In the genomic region with DNA sequence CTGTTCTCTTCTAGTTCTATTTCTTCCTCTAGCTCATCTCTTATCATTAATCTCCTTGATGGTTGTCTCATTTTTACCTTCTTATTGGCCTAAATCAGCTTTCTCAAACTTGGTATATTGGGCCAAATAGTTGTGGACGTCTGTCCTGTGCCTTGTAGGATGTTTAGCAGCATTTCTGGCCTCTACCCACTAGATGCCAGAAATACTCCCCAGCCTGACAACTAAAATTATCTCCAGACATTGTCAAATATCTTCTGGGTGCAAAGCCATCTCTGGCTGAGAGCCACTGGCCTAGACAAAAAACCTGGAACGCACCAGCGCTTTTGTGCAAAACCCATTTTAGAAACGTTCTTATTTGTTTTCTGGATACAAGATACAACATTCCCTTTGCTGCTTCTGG, we compare ENCODE assay signal across 2 cellular contexts.
TF ChIP-seq lines count a peak whose summit lies in the region.

No MANE protein-coding gene starts in this region.

TF ChIP-seq in SK-N-SH, 30 proteins besides CTCF, POLR2A, EP300 and RAD21:
- TF ChIP-seq EZH2phosphoT487 (IDR thresholded peaks at IDR 0.05; ENCODE audit: borderline replicate concordance, low read depth) (no peak), JUND (IDR thresholded peaks at IDR 0.05) (no peak), FOSL2 (IDR thresholded peaks at IDR 0.05; ENCODE audit: borderline replicate concordance, low read depth) (no peak), POLR2AphosphoS5 (IDR thresholded peaks at IDR 0.05; ENCODE audit: low read depth, low read length) (no peak), TCF12 (IDR thresholded peaks at IDR 0.05) (no peak), FOXM1 (IDR thresholded peaks at IDR 0.05; ENCODE audit: low read depth) (no peak), FOXJ3 (CRISPR knock-in tag; IDR thresholded peaks at IDR 0.05) (no peak), TEAD4 (IDR thresholded peaks at IDR 0.05; ENCODE audit: borderline replicate concordance, insufficient read depth) (no peak), RXRA (IDR thresholded peaks at IDR 0.05; ENCODE audit: borderline replicate concordance, low read depth) (no peak), SIN3A (IDR thresholded peaks at IDR 0.05; ENCODE audit: borderline replicate concordance, low read depth, low read length) (no peak), NRF1 (IDR thresholded peaks at IDR 0.05; ENCODE audit: low read depth, low read length) (no peak)
- TF ChIP-seq, protein P1, sequence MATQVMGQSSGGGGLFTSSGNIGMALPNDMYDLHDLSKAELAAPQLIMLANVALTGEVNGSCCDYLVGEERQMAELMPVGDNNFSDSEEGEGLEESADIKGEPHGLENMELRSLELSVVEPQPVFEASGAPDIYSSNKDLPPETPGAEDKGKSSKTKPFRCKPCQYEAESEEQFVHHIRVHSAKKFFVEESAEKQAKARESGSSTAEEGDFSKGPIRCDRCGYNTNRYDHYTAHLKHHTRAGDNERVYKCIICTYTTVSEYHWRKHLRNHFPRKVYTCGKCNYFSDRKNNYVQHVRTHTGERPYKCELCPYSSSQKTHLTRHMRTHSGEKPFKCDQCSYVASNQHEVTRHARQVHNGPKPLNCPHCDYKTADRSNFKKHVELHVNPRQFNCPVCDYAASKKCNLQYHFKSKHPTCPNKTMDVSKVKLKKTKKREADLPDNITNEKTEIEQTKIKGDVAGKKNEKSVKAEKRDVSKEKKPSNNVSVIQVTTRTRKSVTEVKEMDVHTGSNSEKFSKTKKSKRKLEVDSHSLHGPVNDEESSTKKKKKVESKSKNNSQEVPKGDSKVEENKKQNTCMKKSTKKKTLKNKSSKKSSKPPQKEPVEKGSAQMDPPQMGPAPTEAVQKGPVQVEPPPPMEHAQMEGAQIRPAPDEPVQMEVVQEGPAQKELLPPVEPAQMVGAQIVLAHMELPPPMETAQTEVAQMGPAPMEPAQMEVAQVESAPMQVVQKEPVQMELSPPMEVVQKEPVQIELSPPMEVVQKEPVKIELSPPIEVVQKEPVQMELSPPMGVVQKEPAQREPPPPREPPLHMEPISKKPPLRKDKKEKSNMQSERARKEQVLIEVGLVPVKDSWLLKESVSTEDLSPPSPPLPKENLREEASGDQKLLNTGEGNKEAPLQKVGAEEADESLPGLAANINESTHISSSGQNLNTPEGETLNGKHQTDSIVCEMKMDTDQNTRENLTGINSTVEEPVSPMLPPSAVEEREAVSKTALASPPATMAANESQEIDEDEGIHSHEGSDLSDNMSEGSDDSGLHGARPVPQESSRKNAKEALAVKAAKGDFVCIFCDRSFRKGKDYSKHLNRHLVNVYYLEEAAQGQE (IDR thresholded peaks at IDR 0.05; ENCODE audit: low read depth, low read length): no peak
- TF ChIP-seq, protein P2, sequence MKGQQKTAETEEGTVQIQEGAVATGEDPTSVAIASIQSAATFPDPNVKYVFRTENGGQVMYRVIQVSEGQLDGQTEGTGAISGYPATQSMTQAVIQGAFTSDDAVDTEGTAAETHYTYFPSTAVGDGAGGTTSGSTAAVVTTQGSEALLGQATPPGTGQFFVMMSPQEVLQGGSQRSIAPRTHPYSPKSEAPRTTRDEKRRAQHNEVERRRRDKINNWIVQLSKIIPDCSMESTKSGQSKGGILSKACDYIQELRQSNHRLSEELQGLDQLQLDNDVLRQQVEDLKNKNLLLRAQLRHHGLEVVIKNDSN (IDR thresholded peaks at IDR 0.05; ENCODE audit: borderline replicate concordance, low read depth): no peak
- TF ChIP-seq, protein P3, sequence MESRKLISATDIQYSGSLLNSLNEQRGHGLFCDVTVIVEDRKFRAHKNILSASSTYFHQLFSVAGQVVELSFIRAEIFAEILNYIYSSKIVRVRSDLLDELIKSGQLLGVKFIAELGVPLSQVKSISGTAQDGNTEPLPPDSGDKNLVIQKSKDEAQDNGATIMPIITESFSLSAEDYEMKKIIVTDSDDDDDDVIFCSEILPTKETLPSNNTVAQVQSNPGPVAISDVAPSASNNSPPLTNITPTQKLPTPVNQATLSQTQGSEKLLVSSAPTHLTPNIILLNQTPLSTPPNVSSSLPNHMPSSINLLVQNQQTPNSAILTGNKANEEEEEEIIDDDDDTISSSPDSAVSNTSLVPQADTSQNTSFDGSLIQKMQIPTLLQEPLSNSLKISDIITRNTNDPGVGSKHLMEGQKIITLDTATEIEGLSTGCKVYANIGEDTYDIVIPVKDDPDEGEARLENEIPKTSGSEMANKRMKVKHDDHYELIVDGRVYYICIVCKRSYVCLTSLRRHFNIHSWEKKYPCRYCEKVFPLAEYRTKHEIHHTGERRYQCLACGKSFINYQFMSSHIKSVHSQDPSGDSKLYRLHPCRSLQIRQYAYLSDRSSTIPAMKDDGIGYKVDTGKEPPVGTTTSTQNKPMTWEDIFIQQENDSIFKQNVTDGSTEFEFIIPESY (IDR thresholded peaks at IDR 0.05; ENCODE audit: borderline replicate concordance, low read depth): no peak
TF ChIP-seq in SK-N-SH: peak in this region for 0.

TF ChIP-seq in SK-N-SH treated with all-trans-retinoic acid at 6 μM for 48 hours, 23 proteins besides CTCF, POLR2A, EP300 and RAD21:
- TF ChIP-seq, protein P4, sequence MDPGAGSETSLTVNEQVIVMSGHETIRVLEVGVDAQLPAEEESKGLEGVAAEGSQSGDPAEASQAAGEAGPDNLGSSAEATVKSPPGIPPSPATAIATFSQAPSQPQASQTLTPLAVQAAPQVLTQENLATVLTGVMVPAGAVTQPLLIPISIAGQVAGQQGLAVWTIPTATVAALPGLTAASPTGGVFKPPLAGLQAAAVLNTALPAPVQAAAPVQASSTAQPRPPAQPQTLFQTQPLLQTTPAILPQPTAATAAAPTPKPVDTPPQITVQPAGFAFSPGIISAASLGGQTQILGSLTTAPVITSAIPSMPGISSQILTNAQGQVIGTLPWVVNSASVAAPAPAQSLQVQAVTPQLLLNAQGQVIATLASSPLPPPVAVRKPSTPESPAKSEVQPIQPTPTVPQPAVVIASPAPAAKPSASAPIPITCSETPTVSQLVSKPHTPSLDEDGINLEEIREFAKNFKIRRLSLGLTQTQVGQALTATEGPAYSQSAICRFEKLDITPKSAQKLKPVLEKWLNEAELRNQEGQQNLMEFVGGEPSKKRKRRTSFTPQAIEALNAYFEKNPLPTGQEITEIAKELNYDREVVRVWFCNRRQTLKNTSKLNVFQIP (CRISPR knock-in tag; IDR thresholded peaks at IDR 0.05; ENCODE audit: borderline replicate concordance, low read depth): no peak
- TF ChIP-seq, protein P5, sequence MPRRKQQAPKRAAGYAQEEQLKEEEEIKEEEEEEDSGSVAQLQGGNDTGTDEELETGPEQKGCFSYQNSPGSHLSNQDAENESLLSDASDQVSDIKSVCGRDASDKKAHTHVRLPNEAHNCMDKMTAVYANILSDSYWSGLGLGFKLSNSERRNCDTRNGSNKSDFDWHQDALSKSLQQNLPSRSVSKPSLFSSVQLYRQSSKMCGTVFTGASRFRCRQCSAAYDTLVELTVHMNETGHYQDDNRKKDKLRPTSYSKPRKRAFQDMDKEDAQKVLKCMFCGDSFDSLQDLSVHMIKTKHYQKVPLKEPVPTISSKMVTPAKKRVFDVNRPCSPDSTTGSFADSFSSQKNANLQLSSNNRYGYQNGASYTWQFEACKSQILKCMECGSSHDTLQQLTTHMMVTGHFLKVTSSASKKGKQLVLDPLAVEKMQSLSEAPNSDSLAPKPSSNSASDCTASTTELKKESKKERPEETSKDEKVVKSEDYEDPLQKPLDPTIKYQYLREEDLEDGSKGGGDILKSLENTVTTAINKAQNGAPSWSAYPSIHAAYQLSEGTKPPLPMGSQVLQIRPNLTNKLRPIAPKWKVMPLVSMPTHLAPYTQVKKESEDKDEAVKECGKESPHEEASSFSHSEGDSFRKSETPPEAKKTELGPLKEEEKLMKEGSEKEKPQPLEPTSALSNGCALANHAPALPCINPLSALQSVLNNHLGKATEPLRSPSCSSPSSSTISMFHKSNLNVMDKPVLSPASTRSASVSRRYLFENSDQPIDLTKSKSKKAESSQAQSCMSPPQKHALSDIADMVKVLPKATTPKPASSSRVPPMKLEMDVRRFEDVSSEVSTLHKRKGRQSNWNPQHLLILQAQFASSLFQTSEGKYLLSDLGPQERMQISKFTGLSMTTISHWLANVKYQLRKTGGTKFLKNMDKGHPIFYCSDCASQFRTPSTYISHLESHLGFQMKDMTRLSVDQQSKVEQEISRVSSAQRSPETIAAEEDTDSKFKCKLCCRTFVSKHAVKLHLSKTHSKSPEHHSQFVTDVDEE (CRISPR knock-in tag; IDR thresholded peaks at IDR 0.05): no peak
- TF ChIP-seq TCF4 (CRISPR knock-in tag; IDR thresholded peaks at IDR 0.05; ENCODE audit: borderline replicate concordance) (no peak), ZFP3 (CRISPR knock-in tag; IDR thresholded peaks at IDR 0.05) (no peak), ZC3H10 (CRISPR knock-in tag; IDR thresholded peaks at IDR 0.05) (no peak), ARNTL (CRISPR knock-in tag; IDR thresholded peaks at IDR 0.05; ENCODE audit: borderline replicate concordance, low read depth) (no peak), ISL1 (CRISPR knock-in tag; IDR thresholded peaks at IDR 0.05) (no peak), ZNF565 (CRISPR knock-in tag; conservative IDR thresholded peaks at IDR 0.05; ENCODE audit: low read depth) (no peak), TOX (CRISPR knock-in tag; IDR thresholded peaks at IDR 0.05; ENCODE audit: borderline replicate concordance) (no peak), OSR1 (CRISPR knock-in tag; IDR thresholded peaks at IDR 0.05) (no peak), CSDC2 (CRISPR knock-in tag; IDR thresholded peaks at IDR 0.05) (no peak), RARB (CRISPR knock-in tag; IDR thresholded peaks at IDR 0.05) (no peak), ZNF8 (CRISPR knock-in tag; IDR thresholded peaks at IDR 0.05) (no peak), ZNF70 (CRISPR knock-in tag; IDR thresholded peaks at IDR 0.05) (no peak), GLIS3 (CRISPR knock-in tag; IDR thresholded peaks at IDR 0.05) (no peak)
- TF ChIP-seq, protein P6, sequence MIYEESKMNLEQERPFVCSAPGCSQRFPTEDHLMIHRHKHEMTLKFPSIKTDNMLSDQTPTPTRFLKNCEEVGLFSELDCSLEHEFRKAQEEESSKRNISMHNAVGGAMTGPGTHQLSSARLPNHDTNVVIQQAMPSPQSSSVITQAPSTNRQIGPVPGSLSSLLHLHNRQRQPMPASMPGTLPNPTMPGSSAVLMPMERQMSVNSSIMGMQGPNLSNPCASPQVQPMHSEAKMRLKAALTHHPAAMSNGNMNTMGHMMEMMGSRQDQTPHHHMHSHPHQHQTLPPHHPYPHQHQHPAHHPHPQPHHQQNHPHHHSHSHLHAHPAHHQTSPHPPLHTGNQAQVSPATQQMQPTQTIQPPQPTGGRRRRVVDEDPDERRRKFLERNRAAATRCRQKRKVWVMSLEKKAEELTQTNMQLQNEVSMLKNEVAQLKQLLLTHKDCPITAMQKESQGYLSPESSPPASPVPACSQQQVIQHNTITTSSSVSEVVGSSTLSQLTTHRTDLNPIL (CRISPR knock-in tag; IDR thresholded peaks at IDR 0.05; ENCODE audit: low read depth): no peak
